Comparison of ENCODE assay signal across 20 cellular contexts in genomic region chr6:142087950-142088857, GRCh38. TPM values are rescaled to one million over a fixed set of nuclear protein-coding genes. Genes with fewer than 3 reads are reported as not detected.
DNase-seq lines count a peak whose midpoint lies in the region; ATAC-seq and TF ChIP-seq lines count a peak whose summit lies in the region.
"Had no signal": no experiment of that assay in that cellular context is flagged by ENCODE, and none has a peak within 500 bp of the region (broad histone marks: within the 10 kb centered on the region; RNA-seq: fewer than 3 reads in every experiment).

No MANE protein-coding gene starts in this region.

- no peak overlapping the region for H2AFZ ChIP-seq in GM23338
- peak overlapping the region; percentile 18 for H2AFZ ChIP-seq in neuron (ENCODE audit: low read depth, low read length)

- peaks cover 6% of the 10 kb centered on the region; the same call in 2 of the 3 replicates for H3K4me1 Mint-ChIP-seq in GM23338
- H3K4me1 Mint-ChIP-seq: activated CD4-positive, alpha-beta T cell treated with anti-CD3 and anti-CD28 coated beads, Interleukin-2, amount 10 ng/mL, durations not matched to agents 24 days and 14 days; stimulated activated memory B cell treated with anti-CD40 and anti-IgM and Interleukin-4, amounts not matched to agents 10 μg/mL and 1 μg/mL and 100 μg/mL, for 72 hours had no signal

- no peaks in the 10 kb centered on the region for H3K79me2 ChIP-seq in GM23338 (replicated peaks; ENCODE audit: insufficient read depth)

- H3K4me1 ChIP-seq in GM23338 (ENCODE audit: insufficient read depth) = no peaks in the 10 kb centered on the region
- H3K4me1 ChIP-seq in neuron (ENCODE audit: insufficient read depth, low read length) = peaks cover 5% of the 10 kb centered on the region
- H3K4me1 ChIP-seq: ascending aorta; BLaER1 treated with 17β-estradiol and CSF1 and Interleukin-3, amounts not matched to agents 10 nM and 100 nM; gastroesophageal sphincter; right atrium auricular region had no signal

- no peak for TF ChIP-seq CTCF in GM23338 (conservative IDR thresholded peaks at IDR 0.05; ENCODE audit: low read depth in 2 of 2)
- TF ChIP-seq CTCF in epithelial cell of proximal tubule (conservative IDR thresholded peaks at IDR 0.05; ENCODE audit: low read depth, low read length) = no peak

- no peaks in the 10 kb centered on the region for H3K9me3 Mint-ChIP-seq in GM23338
- H3K9me3 Mint-ChIP-seq: activated CD4-positive, alpha-beta T cell treated with anti-CD3 and anti-CD28 coated beads, Interleukin-2, amount 10 ng/mL, durations not matched to agents 24 days and 14 days; effector memory CD8-positive, alpha-beta T cell had no signal

- H3K36me3 ChIP-seq in GM23338 (ENCODE audit: insufficient read depth) = no peaks in the 10 kb centered on the region
- H3K36me3 ChIP-seq in neuron (ENCODE audit: insufficient read depth, low read length) = no peaks in the 10 kb centered on the region
- H3K36me3 ChIP-seq: ascending aorta; BLaER1 treated with 17β-estradiol and CSF1 and Interleukin-3, amounts not matched to agents 10 nM and 100 nM; gastroesophageal sphincter; right atrium auricular region had no signal

- H3K4me3 ChIP-seq in GM23338 (no peak overlapping the region), epithelial cell of proximal tubule (ENCODE audit: low read depth, low read length) (peak overlapping the region; percentile 35), neuron (ENCODE audit: low read length) (peak overlapping the region; percentile 32)
- H3K4me3 ChIP-seq: ascending aorta; BLaER1 treated with 17β-estradiol and CSF1 and Interleukin-3, amounts not matched to agents 10 nM and 100 nM; gastroesophageal sphincter; right atrium auricular region had no signal

- DNase-seq in GM23338 (ENCODE audit: low spot score) (peak; percentile 17), NCI-H2171 treated with DMSO at 0.1 percent for 48 hours (lab: John Stamatoyannopoulos, UW) (peak; percentile 70), epithelial cell of proximal tubule (ENCODE audit: low read depth) (no peak), SHP77 (lab: John Stamatoyannopoulos, UW) (no peak), amygdala (lab: John Stamatoyannopoulos, UW) (no peak), cerebellum (ENCODE audit: low spot score) (no peak)
- DNase-seq: activated CD4-positive, alpha-beta T cell treated with anti-CD3 and anti-CD28 coated beads, Interleukin-2, amount 10 ng/mL, durations not matched to agents 24 days and 14 days; effector memory CD8-positive, alpha-beta T cell; left colon; NCI-H1048; stimulated activated CD4-positive, alpha-beta T cell treated with anti-CD3 and anti-CD28 coated beads, Interleukin-4, amount 100 ng/mL, for 1 hour had no signal

- no peaks in the 10 kb centered on the region for H3F3A ChIP-seq in GM23338 (replicated peaks; ENCODE audit: low read depth)

- H3K27ac ChIP-seq in GM23338 (ENCODE audit: low read depth) = no peak overlapping the region
- H3K27ac ChIP-seq: ascending aorta; BLaER1 treated with 17β-estradiol and CSF1 and Interleukin-3, amounts not matched to agents 10 nM and 100 nM; gastroesophageal sphincter; right atrium auricular region; RWPE1 had no signal

- ATAC-seq in GM23338 (peak; percentile 89), GM18870 (IDR thresholded peaks at IDR 0.05; ENCODE audit: unreplicated experiment) (no peak)
- ATAC-seq: effector memory CD8-positive, alpha-beta T cell; gastroesophageal sphincter; left colon; stimulated activated memory B cell treated with anti-CD40 and anti-IgM and Interleukin-4, amounts not matched to agents 10 μg/mL and 1 μg/mL and 100 μg/mL, for 72 hours had no signal

- H3K9me2 ChIP-seq in GM23338 (ENCODE audit: insufficient read depth) = no peaks in the 10 kb centered on the region

- no peaks in the 10 kb centered on the region for H3K9me3 ChIP-seq in neuron (ENCODE audit: low read length)
- H3K9me3 ChIP-seq: ascending aorta, gastroesophageal sphincter had no signal

- peaks cover 11% of the 10 kb centered on the region for H3K27me3 Mint-ChIP-seq in GM23338 (ENCODE audit: insufficient read depth, low read depth, poor library complexity)

- no peaks in the 10 kb centered on the region for H4K20me1 ChIP-seq in GM23338 (replicated peaks; ENCODE audit: insufficient read depth)
- H4K20me1 ChIP-seq: BLaER1 treated with 17β-estradiol and CSF1 and Interleukin-3, amounts not matched to agents 10 nM and 100 nM had no signal

- no peak overlapping the region for H3K27ac Mint-ChIP-seq in GM23338
- H3K27ac Mint-ChIP-seq: activated CD4-positive, alpha-beta T cell treated with anti-CD3 and anti-CD28 coated beads, Interleukin-2, amount 10 ng/mL, durations not matched to agents 24 days and 14 days; effector memory CD8-positive, alpha-beta T cell; stimulated activated memory B cell treated with anti-CD40 and anti-IgM and Interleukin-4, amounts not matched to agents 10 μg/mL and 1 μg/mL and 100 μg/mL, for 72 hours had no signal

- H3K27me3 ChIP-seq in GM23338 (ENCODE audit: insufficient read depth) = no peaks in the 10 kb centered on the region
- H3K27me3 ChIP-seq in neuron (ENCODE audit: insufficient read depth, low read length) = peaks cover 12% of the 10 kb centered on the region
- H3K27me3 ChIP-seq: BLaER1 treated with 17β-estradiol and CSF1 and Interleukin-3, amounts not matched to agents 10 nM and 100 nM had no signal

- no peak overlapping the region for H3K4me2 ChIP-seq in GM23338
- H3K4me2 ChIP-seq: BLaER1 treated with 17β-estradiol and CSF1 and Interleukin-3, amounts not matched to agents 10 nM and 100 nM had no signal

- H3K4me3 Mint-ChIP-seq in GM23338 = peak overlapping the region; percentile 81
- H3K4me3 Mint-ChIP-seq: activated CD4-positive, alpha-beta T cell treated with anti-CD3 and anti-CD28 coated beads, Interleukin-2, amount 10 ng/mL, durations not matched to agents 24 days and 14 days; stimulated activated memory B cell treated with anti-CD40 and anti-IgM and Interleukin-4, amounts not matched to agents 10 μg/mL and 1 μg/mL and 100 μg/mL, for 72 hours had no signal

- no peaks in the 10 kb centered on the region for H3K36me3 Mint-ChIP-seq in GM23338 (ENCODE audit: low read depth)
- H3K36me3 Mint-ChIP-seq: stimulated activated memory B cell treated with anti-CD40 and anti-IgM and Interleukin-4, amounts not matched to agents 10 μg/mL and 1 μg/mL and 100 μg/mL, for 72 hours had no signal

TF ChIP-seq in GM23338, 12 proteins besides CTCF, POLR2A, EP300 and RAD21:
- TF ChIP-seq POLR2AphosphoS5 (IDR thresholded peaks at IDR 0.05; ENCODE audit: low read depth) (no peak), EZH2 (IDR thresholded peaks at IDR 0.05; ENCODE audit: low read depth, unreplicated experiment) (no peak), JUNB (IDR thresholded peaks at IDR 0.05; ENCODE audit: unreplicated experiment) (no peak), CREB1 (CRISPR knock-in tag; IDR thresholded peaks at IDR 0.05; ENCODE audit: low read depth) (no peak), ZNF331 (CRISPR knock-in tag; IDR thresholded peaks at IDR 0.05; ENCODE audit: low read depth) (no peak), EZH2phosphoT487 (IDR thresholded peaks at IDR 0.05; ENCODE audit: unreplicated experiment) (no peak)
- TF ChIP-seq, protein P1, sequence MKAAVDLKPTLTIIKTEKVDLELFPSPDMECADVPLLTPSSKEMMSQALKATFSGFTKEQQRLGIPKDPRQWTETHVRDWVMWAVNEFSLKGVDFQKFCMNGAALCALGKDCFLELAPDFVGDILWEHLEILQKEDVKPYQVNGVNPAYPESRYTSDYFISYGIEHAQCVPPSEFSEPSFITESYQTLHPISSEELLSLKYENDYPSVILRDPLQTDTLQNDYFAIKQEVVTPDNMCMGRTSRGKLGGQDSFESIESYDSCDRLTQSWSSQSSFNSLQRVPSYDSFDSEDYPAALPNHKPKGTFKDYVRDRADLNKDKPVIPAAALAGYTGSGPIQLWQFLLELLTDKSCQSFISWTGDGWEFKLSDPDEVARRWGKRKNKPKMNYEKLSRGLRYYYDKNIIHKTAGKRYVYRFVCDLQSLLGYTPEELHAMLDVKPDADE (IDR thresholded peaks at IDR 0.05) = no peak

RNA-seq across cellular contexts. Expression of gene GJE1, which starts 44.5 kb away (rescaled TPM):
- total RNA-seq in GM23338 (2014; rRNA removed; shearing (Covaris generic)) = not detected in 2 replicates
- polyA plus RNA-seq in GM23338 (2016; fragmentation: Nextera tagmentation; extraction: Ambion mirVana) = not detected in 2 replicates
- not detected in 2 replicates for total RNA-seq in epithelial cell of proximal tubule
- total RNA-seq in cerebellum = not detected
- total RNA-seq: activated CD4-positive, alpha-beta T cell treated with anti-CD3 and anti-CD28 coated beads, Interleukin-2, amount 10 ng/mL, durations not matched to agents 24 days and 14 days; ascending aorta; gastroesophageal sphincter; left colon; right atrium auricular region; T-helper 2 cell treated with Interferon-gamma antibody and Interleukin-4, amounts not matched to agents 100 ng/mL and 5 ng/mL, for 36 hours had no signal

RNA-seq across cellular contexts. Expression of gene NMBR, which starts 58.7 kb away (rescaled TPM):
- not detected in 2 replicates for total RNA-seq in GM23338 (2014; rRNA removed; shearing (Covaris generic))
- polyA plus RNA-seq in GM23338 (2016; fragmentation: Nextera tagmentation; extraction: Ambion mirVana) = not detected in 2 replicates
- total RNA-seq in epithelial cell of proximal tubule (not detected in 2 replicates), cerebellum (2.5 TPM)
- total RNA-seq: activated CD4-positive, alpha-beta T cell treated with anti-CD3 and anti-CD28 coated beads, Interleukin-2, amount 10 ng/mL, durations not matched to agents 24 days and 14 days; ascending aorta; gastroesophageal sphincter; left colon; right atrium auricular region; T-helper 2 cell treated with Interferon-gamma antibody and Interleukin-4, amounts not matched to agents 100 ng/mL and 5 ng/mL, for 36 hours had no signal

RNA-seq across cellular contexts. Expression of gene VTA1, which starts 58.9 kb away (rescaled TPM):
- 102 and 109 TPM in 2 replicates for total RNA-seq in GM23338 (2014; rRNA removed; shearing (Covaris generic))
- polyA plus RNA-seq in GM23338 (2016; fragmentation: Nextera tagmentation; extraction: Ambion mirVana) = 88.5 and 104 TPM in 2 replicates
- 48.2 and 65.7 TPM in 2 replicates for total RNA-seq in epithelial cell of proximal tubule
- 73.3 TPM for total RNA-seq in cerebellum

Comparison
In these comparisons a context has a peak if more than half of its experiments do, and no peak if none do; other contexts are left out.
1. DNase-seq: peak in GM23338 (single experiment) and NCI-H2171 treated with DMSO at 0.1 percent for 48 hours (single experiment); none in epithelial cell of proximal tubule (single experiment), SHP77 (0 of 2), amygdala (0 of 56) and cerebellum (single experiment).